8 cellular contexts compared by ENCODE assay signal in the genomic region with DNA sequence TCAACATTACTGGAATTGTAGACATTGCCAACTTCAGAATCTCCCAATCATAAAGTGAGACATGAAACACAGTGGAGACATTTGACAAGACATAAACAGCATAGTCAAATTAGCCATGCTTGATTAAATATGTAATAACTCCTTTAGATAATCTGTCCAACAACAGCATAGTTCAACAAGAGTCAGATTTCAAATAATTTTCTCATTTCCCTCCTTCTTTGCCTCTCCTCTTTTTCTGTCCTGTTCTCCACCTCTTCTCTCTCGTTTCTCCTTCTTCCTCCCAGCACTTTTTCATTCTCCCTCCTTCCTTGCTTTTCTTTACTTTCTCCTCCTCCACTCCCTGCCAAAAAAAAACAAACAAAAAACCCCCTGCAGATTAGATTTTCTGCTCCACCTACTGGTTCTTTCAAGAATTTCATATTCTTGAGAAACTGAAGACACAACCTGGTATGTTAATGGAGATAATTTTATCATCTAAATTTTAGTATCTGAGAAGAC. TPM values are rescaled to one million over a fixed set of nuclear protein-coding genes. Genes with fewer than 3 reads are reported as not detected.
A peak's percentile ranks its signal among the peaks of the same experiment; 100 is the strongest.
DNase-seq lines count a peak whose midpoint lies in the region; ATAC-seq and TF ChIP-seq lines count a peak whose summit lies in the region.

No MANE protein-coding gene starts in this region.

- WGBS in esophagus muscularis mucosa: 13% methylated on average over 1 of the region's 1 CpG

- H3K4me3 Mint-ChIP-seq in CD4-positive, alpha-beta T cell: no peak overlapping the region
- H3K4me3 Mint-ChIP-seq in T-helper 1 cell treated with Interleukin-12 subunit alpha and Interleukin-12 subunit beta and Interleukin-4 antibody, amounts not matched to agents 30 μg/mL and 1 μg/mL, for 36 hours: peak overlapping the region; percentile 59
- peak overlapping the region in 1 of 5 donors; percentile 40 for H3K4me3 Mint-ChIP-seq in immature natural killer cell

- no peaks in the 10 kb centered on the region for H3K4me1 ChIP-seq in esophagus muscularis mucosa

- H3K4me3 ChIP-seq in esophagus muscularis mucosa: no peak overlapping the region

- ATAC-seq in CD4-positive, alpha-beta T cell (ENCODE audit: poor library complexity): peak; percentile 56
- peak; percentile 66 for ATAC-seq in GM18861 (IDR thresholded peaks at IDR 0.05; ENCODE audit: unreplicated experiment)
- peak; percentile 53 for ATAC-seq in HG03108 (IDR thresholded peaks at IDR 0.05; ENCODE audit: unreplicated experiment)
- ATAC-seq in omental fat pad (ENCODE audit: low FRiP score): no peak

- H3K36me3 Mint-ChIP-seq in CD4-positive, alpha-beta T cell (ENCODE audit: low read depth): peaks cover 28% of the 10 kb centered on the region
- H3K36me3 Mint-ChIP-seq in T-helper 1 cell treated with Interleukin-12 subunit alpha and Interleukin-12 subunit beta and Interleukin-4 antibody, amounts not matched to agents 30 μg/mL and 1 μg/mL, for 36 hours (ENCODE audit: low read depth): peaks cover 35% of the 10 kb centered on the region
- peaks cover 6 to 18% (median 12%) of the 10 kb centered on the region in 3 donors for H3K36me3 Mint-ChIP-seq in immature natural killer cell

- CTCF ChIA-PET in CD4-positive, alpha-beta T cell (lab: Charles Lee): interaction anchor here (1.6 to 1.9 kb wide), 2 partner anchors 11 to 51 kb away, joined by 3 to 6 read pairs; a partner anchor contains a TSS

- peaks cover 0 to 14% (median 13%) of the 10 kb centered on the region in 4 donors for H3K36me3 ChIP-seq in esophagus muscularis mucosa

- no peaks in the 10 kb centered on the region for H3K9me3 Mint-ChIP-seq in CD4-positive, alpha-beta T cell
- H3K9me3 Mint-ChIP-seq in T-helper 1 cell treated with Interleukin-12 subunit alpha and Interleukin-12 subunit beta and Interleukin-4 antibody, amounts not matched to agents 30 μg/mL and 1 μg/mL, for 36 hours: peaks cover 12% of the 10 kb centered on the region
- no peaks in the 10 kb centered on the region for H3K9me3 Mint-ChIP-seq in immature natural killer cell

- TF ChIP-seq EP300 in esophagus muscularis mucosa (IDR thresholded peaks at IDR 0.05): no peak

- no peaks in the 10 kb centered on the region for H3K9me3 ChIP-seq in CD4-positive, alpha-beta T cell (ENCODE audit: control insufficient read depth, low read length)
- H3K9me3 ChIP-seq in esophagus muscularis mucosa: no peaks in the 10 kb centered on the region

- no peaks in the 10 kb centered on the region for H3K27me3 Mint-ChIP-seq in CD4-positive, alpha-beta T cell
- no peaks in the 10 kb centered on the region for H3K27me3 Mint-ChIP-seq in T-helper 1 cell treated with Interleukin-12 subunit alpha and Interleukin-12 subunit beta and Interleukin-4 antibody, amounts not matched to agents 30 μg/mL and 1 μg/mL, for 36 hours (ENCODE audit: low read depth)
- H3K27me3 Mint-ChIP-seq in immature natural killer cell (ENCODE audit: low read depth in 3 of 3): peaks cover 0 to 4% (median 0%) of the 10 kb centered on the region in 3 donors

- H3K4me1 Mint-ChIP-seq in CD4-positive, alpha-beta T cell (ENCODE audit: low read depth): peaks cover 16% of the 10 kb centered on the region
- peaks cover 53% of the 10 kb centered on the region for H3K4me1 Mint-ChIP-seq in T-helper 1 cell treated with Interleukin-12 subunit alpha and Interleukin-12 subunit beta and Interleukin-4 antibody, amounts not matched to agents 30 μg/mL and 1 μg/mL, for 36 hours (ENCODE audit: low read depth)
- peaks cover 18 to 30% of the 10 kb centered on the region in 2 donors for H3K4me1 Mint-ChIP-seq in immature natural killer cell

- peak overlapping the region; percentile 3 for H3K27ac Mint-ChIP-seq in CD4-positive, alpha-beta T cell
- peak overlapping the region; percentile 74 for H3K27ac Mint-ChIP-seq in T-helper 1 cell treated with Interleukin-12 subunit alpha and Interleukin-12 subunit beta and Interleukin-4 antibody, amounts not matched to agents 30 μg/mL and 1 μg/mL, for 36 hours
- H3K27ac Mint-ChIP-seq in immature natural killer cell: peak overlapping the region in 4 of 6 donors; percentile 30 to 74 (median 56)

- no peaks in the 10 kb centered on the region for H3K27me3 ChIP-seq in CD4-positive, alpha-beta T cell (ENCODE audit: control insufficient read depth, insufficient read depth, low read length)
- no peaks in the 10 kb centered on the region for H3K27me3 ChIP-seq in esophagus muscularis mucosa

- TF ChIP-seq CTCF in CD4-positive, alpha-beta T cell (IDR thresholded peaks at IDR 0.05): peak; percentile 74
- TF ChIP-seq CTCF in esophagus muscularis mucosa (IDR thresholded peaks at IDR 0.05) (no peak), omental fat pad (IDR thresholded peaks at IDR 0.05) (no peak)

- no peak for TF ChIP-seq POLR2A in esophagus muscularis mucosa (IDR thresholded peaks at IDR 0.05; ENCODE audit: low read depth)

- no peak for DNase-seq in CD4-positive, alpha-beta T cell
- DNase-seq in immature natural killer cell (peak in 2 of 3 donors; percentile 28), esophagus muscularis mucosa (ENCODE audit: extremely low spot score) (no peak), omental fat pad (ENCODE audit: low spot score) (no peak)
- no peak for DNase-seq in stimulated activated CD4-positive, alpha-beta T cell treated with anti-CD3 and anti-CD28 coated beads, Interleukin-4, amount 100 ng/mL, for 1 hour

- POLR2A ChIA-PET in CD4-positive, alpha-beta T cell (lab: Charles Lee): interaction anchor here (0.9 to 3.1 kb wide), 10 partner anchors 9 to 53 kb away, joined by 3 to 17 read pairs (median 6); a partner anchor contains a TSS

- no peak overlapping the region for H3K27ac ChIP-seq in CD4-positive, alpha-beta T cell (ENCODE audit: low read depth, low read length)
- no peak overlapping the region for H3K27ac ChIP-seq in esophagus muscularis mucosa (replicated peaks in 1 of 4)

- intact Hi-C loops in CD4-positive, alpha-beta T cell (cut with DNase I, micrococcal nuclease): loop anchor here (1.0 to 5.0 kb wide), 5 partner anchors 51 to 534 kb away; a partner anchor contains a TSS
- intact Hi-C loops in esophagus muscularis mucosa (cut with DNase I): no loop called here

RNA-seq across cellular contexts. Expression of a gene that starts 20.1 kb away (rescaled TPM):
- 10 to 100 TPM in 1 of 2 experiments, 1 to 10 TPM in 1; 7.0 to 10.5 TPM for total RNA-seq in CD4-positive, alpha-beta T cell
- 1 to 10 TPM in 2 of 3 donors, not detected in 1; 2.4 to 4.4 TPM for polyA plus RNA-seq in immature natural killer cell
- total RNA-seq in esophagus muscularis mucosa (10 to 100 TPM in 3 of 4 donors, 1 to 10 TPM in 1; 7.6 to 21.4 (median 14.7) TPM), omental fat pad (10 to 100 TPM; 10.6 to 27.7 (median 15.1) TPM)

RNA-seq across cellular contexts. Expression of a gene that starts 41.5 kb away (rescaled TPM):
- 1 to 10 TPM; 8.4 to 9.6 TPM for total RNA-seq in CD4-positive, alpha-beta T cell
- polyA plus RNA-seq in immature natural killer cell: 1 to 10 TPM in 1 of 3 donors, under 1 TPM in 1, not detected in 1; 0.45 to 1.2 TPM
- total RNA-seq in esophagus muscularis mucosa (under 1 TPM in 1 of 4 donors, not detected in 3; 0.32 TPM), omental fat pad (under 1 TPM in 1 of 4 donors, not detected in 3; 0.44 TPM)

RNA-seq across cellular contexts. Expression of a gene that starts 50.6 kb away (rescaled TPM):
- 100 to 1,000 TPM; 168 to 185 TPM for total RNA-seq in CD4-positive, alpha-beta T cell
- polyA plus RNA-seq in immature natural killer cell: 100 to 1,000 TPM in 2 of 3 donors, 10 to 100 TPM in 1; 85.9 to 141 (median 115) TPM
- total RNA-seq in esophagus muscularis mucosa: 100 to 1,000 TPM in 3 of 4 donors, 10 to 100 TPM in 1; 84.6 to 191 (median 139) TPM
- total RNA-seq in omental fat pad: 100 to 1,000 TPM; 116 to 155 (median 139) TPM

Comparison
In these comparisons a context has a peak if more than half of its experiments do, and no peak if none do; other contexts are left out.
1. DNase-seq: peak in immature natural killer cell (2 of 3); none in CD4-positive, alpha-beta T cell (0 of 10), esophagus muscularis mucosa (single experiment), stimulated activated CD4-positive, alpha-beta T cell treated with anti-CD3 and anti-CD28 coated beads, Interleukin-4, amount 100 ng/mL, for 1 hour (single experiment) and omental fat pad (single experiment).
2. H3K27ac Mint-ChIP-seq: peak in every context shown above with its lines; median percentile 74 in T-helper 1 cell treated with Interleukin-12 subunit alpha and Interleukin-12 subunit beta and Interleukin-4 antibody, amounts not matched to agents 30 μg/mL and 1 μg/mL, for 36 hours; 56 in immature natural killer cell; 3 in CD4-positive, alpha-beta T cell.
3. RNA of a gene that starts 41.5 kb away (total RNA-seq): 8.4 to 9.6 TPM in CD4-positive, alpha-beta T cell; 0.44 TPM in omental fat pad and 0.32 TPM in esophagus muscularis mucosa; every median in the first group is over 4 times any median in the second.